11 cellular contexts compared by ENCODE assay signal in genomic region chr10:117609095-117609821, GRCh38.
A peak's percentile ranks its signal among the peaks of the same experiment; 100 is the strongest.
DNase-seq lines count a peak whose midpoint lies in the region; ATAC-seq, FAIRE-seq and TF ChIP-seq lines count a peak whose summit lies in the region.
"Had no signal": no experiment of that assay in that cellular context is flagged by ENCODE, and none has a peak within 500 bp of the region (broad histone marks: within the 10 kb centered on the region; RNA-seq: fewer than 3 reads in every experiment).

No MANE protein-coding gene starts in this region.

- no peak for TF ChIP-seq POLR2A in H54 (IDR thresholded peaks at IDR 0.05; ENCODE audit: low read depth, low read length)

- H3K4me1 ChIP-seq in RWPE2 (ENCODE audit: insufficient read depth, poor library complexity, severe bottlenecking) (peaks cover 6% of the 10 kb centered on the region), skeletal muscle satellite cell (ENCODE audit: control insufficient read depth, insufficient read depth, low read length) (peaks cover 7% of the 10 kb centered on the region)

- H3K9me3 ChIP-seq in RWPE2 (ENCODE audit: severe bottlenecking), result no peaks in the 10 kb centered on the region
- H3K9me3 ChIP-seq in skeletal muscle satellite cell (replicated peaks; ENCODE audit: low read length), result no peaks in the 10 kb centered on the region

- ATAC-seq in RWPE2 (ENCODE audit: low read depth) (peak; percentile 99), left cardiac atrium (peak; percentile 84 to 93), GM19351 (IDR thresholded peaks at IDR 0.05; ENCODE audit: unreplicated experiment) (no peak)

- H3K9ac ChIP-seq in skeletal muscle satellite cell (ENCODE audit: low read depth, low read length), result peak overlapping the region; percentile 5

- H3K27ac ChIP-seq in RWPE2 (ENCODE audit: poor library complexity, severe bottlenecking), result peak overlapping the region; percentile 50

- H3K27me3 ChIP-seq in RWPE2 (ENCODE audit: insufficient read depth, poor library complexity, severe bottlenecking), result no peaks in the 10 kb centered on the region
- peaks cover 4% of the 10 kb centered on the region for H3K27me3 ChIP-seq in skeletal muscle satellite cell (ENCODE audit: control insufficient read depth, insufficient read depth, low read length)

- peak overlapping the region; percentile 48 for H3K4me2 ChIP-seq in skeletal muscle satellite cell (ENCODE audit: low read length)

- intact Hi-C loops in left cardiac atrium (cut with DNase I), result no loop called here

- no peaks in the 10 kb centered on the region for H3K36me3 ChIP-seq in RWPE2 (ENCODE audit: low read depth)
- no peaks in the 10 kb centered on the region for H3K36me3 ChIP-seq in skeletal muscle satellite cell (ENCODE audit: insufficient read depth, low read length)

- peak; percentile 29 for DNase-seq in H54 (ENCODE audit: insufficient read length, low spot score)
- no peak for DNase-seq in RWPE2 (ENCODE audit: low spot score)
- peak; percentile 39 for DNase-seq in left cardiac atrium
- DNase-seq in NCI-H774 (lab: John Stamatoyannopoulos, UW), result no peak
- DNase-seq in NCI-H1436 (lab: John Stamatoyannopoulos, UW), result no peak
- no peak for DNase-seq in SHP77 (lab: John Stamatoyannopoulos, UW)
- DNase-seq: NCI-H226 had no signal

- H3K4me3 ChIP-seq in RWPE2 (ENCODE audit: severe bottlenecking) (no peak overlapping the region), skeletal muscle satellite cell (ENCODE audit: low read length) (no peak overlapping the region)

- TF ChIP-seq CTCF in RWPE2 (IDR thresholded peaks at IDR 0.05; ENCODE audit: poor library complexity, severe bottlenecking), result no peak

- FAIRE-seq in H54 (lab: Jason Lieb, UNC), result no peak
- FAIRE-seq: frontal cortex, GM12892 had no signal

Comparison
In these comparisons a context has a peak if more than half of its experiments do, and no peak if none do; other contexts are left out.
1. DNase-seq: peak in H54 (single experiment) and left cardiac atrium (single experiment); none in RWPE2 (single experiment), NCI-H774 (single experiment), NCI-H1436 (single experiment) and SHP77 (0 of 2).